1 cellular context compared by ENCODE assay signal in the genomic region with DNA sequence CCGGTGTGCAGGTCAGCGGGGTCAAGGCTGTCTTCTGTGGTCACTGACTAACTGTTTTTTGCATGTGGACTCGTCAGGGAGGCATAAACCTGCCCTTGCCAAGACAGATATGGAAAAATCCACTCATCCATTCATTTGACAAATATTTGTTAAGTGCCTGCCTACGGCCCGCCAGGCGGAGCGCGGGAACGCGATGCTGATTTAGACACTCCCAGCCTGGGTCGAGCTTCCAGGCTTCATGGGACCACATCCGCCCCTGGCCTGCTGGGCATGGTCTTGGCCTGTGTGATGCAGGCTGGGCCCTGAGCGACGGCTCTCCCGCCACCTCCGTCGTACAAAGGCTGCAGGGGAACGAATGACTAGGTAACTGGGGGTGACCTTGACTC.
A peak's percentile ranks its signal among the peaks of the same experiment; 100 is the strongest.
TF ChIP-seq lines count a peak whose summit lies in the region.

No MANE protein-coding gene starts in this region.

TF ChIP-seq in HepG2, 621 proteins besides CTCF, POLR2A, EP300 and RAD21 (continued from another document and continues in another):
- TF ChIP-seq, protein P1, sequence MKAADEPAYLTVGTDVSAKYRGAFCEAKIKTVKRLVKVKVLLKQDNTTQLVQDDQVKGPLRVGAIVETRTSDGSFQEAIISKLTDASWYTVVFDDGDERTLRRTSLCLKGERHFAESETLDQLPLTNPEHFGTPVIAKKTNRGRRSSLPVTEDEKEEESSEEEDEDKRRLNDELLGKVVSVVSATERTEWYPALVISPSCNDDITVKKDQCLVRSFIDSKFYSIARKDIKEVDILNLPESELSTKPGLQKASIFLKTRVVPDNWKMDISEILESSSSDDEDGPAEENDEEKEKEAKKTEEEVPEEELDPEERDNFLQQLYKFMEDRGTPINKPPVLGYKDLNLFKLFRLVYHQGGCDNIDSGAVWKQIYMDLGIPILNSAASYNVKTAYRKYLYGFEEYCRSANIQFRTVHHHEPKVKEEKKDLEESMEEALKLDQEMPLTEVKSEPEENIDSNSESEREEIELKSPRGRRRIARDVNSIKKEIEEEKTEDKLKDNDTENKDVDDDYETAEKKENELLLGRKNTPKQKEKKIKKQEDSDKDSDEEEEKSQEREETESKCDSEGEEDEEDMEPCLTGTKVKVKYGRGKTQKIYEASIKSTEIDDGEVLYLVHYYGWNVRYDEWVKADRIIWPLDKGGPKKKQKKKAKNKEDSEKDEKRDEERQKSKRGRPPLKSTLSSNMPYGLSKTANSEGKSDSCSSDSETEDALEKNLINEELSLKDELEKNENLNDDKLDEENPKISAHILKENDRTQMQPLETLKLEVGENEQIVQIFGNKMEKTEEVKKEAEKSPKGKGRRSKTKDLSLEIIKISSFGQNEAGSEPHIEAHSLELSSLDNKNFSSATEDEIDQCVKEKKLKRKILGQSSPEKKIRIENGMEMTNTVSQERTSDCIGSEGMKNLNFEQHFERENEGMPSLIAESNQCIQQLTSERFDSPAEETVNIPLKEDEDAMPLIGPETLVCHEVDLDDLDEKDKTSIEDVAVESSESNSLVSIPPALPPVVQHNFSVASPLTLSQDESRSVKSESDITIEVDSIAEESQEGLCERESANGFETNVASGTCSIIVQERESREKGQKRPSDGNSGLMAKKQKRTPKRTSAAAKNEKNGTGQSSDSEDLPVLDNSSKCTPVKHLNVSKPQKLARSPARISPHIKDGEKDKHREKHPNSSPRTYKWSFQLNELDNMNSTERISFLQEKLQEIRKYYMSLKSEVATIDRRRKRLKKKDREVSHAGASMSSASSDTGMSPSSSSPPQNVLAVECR (CRISPR knock-in tag; IDR thresholded peaks at IDR 0.05; ENCODE audit: borderline replicate concordance) = peak; percentile 82; the same call in 1 of the 2 replicates
- TF ChIP-seq TGIF2 (CRISPR knock-in tag; IDR thresholded peaks at IDR 0.05) (peak; percentile 70; the same call in 1 of the 2 replicates), MAFK (conservative IDR thresholded peaks at IDR 0.05 in 1 of 2, IDR thresholded peaks at IDR 0.05 in 1 of 2; ENCODE audit: low read length in 2 of 2) (no peak), ZFP37 (CRISPR knock-in tag; IDR thresholded peaks at IDR 0.05; ENCODE audit: borderline replicate concordance) (peak; percentile 90; the same call in 1 of the 2 replicates), MIXL1 (CRISPR knock-in tag; IDR thresholded peaks at IDR 0.05) (peak; percentile 55; the same call in 1 of the 2 replicates), ZNF629 (CRISPR knock-in tag; conservative IDR thresholded peaks at IDR 0.05) (peak; percentile 40; the same call in 1 of the 2 replicates), FOXA1 (IDR thresholded peaks at IDR 0.05) (no peak), FOXA1 (CRISPR knock-in tag; IDR thresholded peaks at IDR 0.05) (peak; percentile 40; the same call in 1 of the 2 replicates), ARNT2 (CRISPR knock-in tag; IDR thresholded peaks at IDR 0.05; ENCODE audit: low read depth) (peak; percentile 81), FOXJ3 (CRISPR knock-in tag; IDR thresholded peaks at IDR 0.05; ENCODE audit: borderline replicate concordance) (peak; percentile 83; the same call in 1 of the 2 replicates), ZNF720 (CRISPR knock-in tag; IDR thresholded peaks at IDR 0.05) (no peak), ZNF746 (CRISPR knock-in tag; IDR thresholded peaks at IDR 0.05) (peak; percentile 73; the same call in 1 of the 2 replicates), ZNF280B (CRISPR knock-in tag; IDR thresholded peaks at IDR 0.05; ENCODE audit: borderline replicate concordance) (peak; percentile 62), SCMH1 (CRISPR knock-in tag; IDR thresholded peaks at IDR 0.05; ENCODE audit: borderline replicate concordance) (no peak), MAF1 (CRISPR knock-in tag; IDR thresholded peaks at IDR 0.05; ENCODE audit: borderline replicate concordance) (0 out of 2 replicates have a peak, but pooled peaks have one; percentile 74), ZSCAN12 (CRISPR knock-in tag; IDR thresholded peaks at IDR 0.05) (0 out of 2 replicates have a peak, but pooled peaks have one; percentile 74), YEATS4 (CRISPR knock-in tag; IDR thresholded peaks at IDR 0.05; ENCODE audit: borderline replicate concordance) (peak; percentile 75), TBP (CRISPR knock-in tag; IDR thresholded peaks at IDR 0.05) (no peak; the same call in 1 of the 2 replicates), HHEX (CRISPR knock-in tag; IDR thresholded peaks at IDR 0.05) (no peak), ZNF614 (CRISPR knock-in tag; IDR thresholded peaks at IDR 0.05; ENCODE audit: borderline replicate concordance) (0 out of 2 replicates have a peak, but pooled peaks have one; percentile 55), ZNF143 (CRISPR knock-in tag; IDR thresholded peaks at IDR 0.05) (peak; percentile 74), ZNF605 (CRISPR knock-in tag; IDR thresholded peaks at IDR 0.05) (peak; percentile 78), ZBTB26 (CRISPR knock-in tag; IDR thresholded peaks at IDR 0.05; ENCODE audit: borderline replicate concordance) (peak; percentile 62; the same call in 1 of the 2 replicates), FOXA3 (CRISPR knock-in tag; IDR thresholded peaks at IDR 0.05) (peak; percentile 73), HDAC2 (CRISPR knock-in tag; IDR thresholded peaks at IDR 0.05) (peak; percentile 93), ZNF607 (CRISPR knock-in tag; IDR thresholded peaks at IDR 0.05; ENCODE audit: borderline replicate concordance) (peak; percentile 80), MYPOP (CRISPR knock-in tag; IDR thresholded peaks at IDR 0.05) (peak; percentile 54; the same call in 1 of the 2 replicates), NR2C2 (CRISPR knock-in tag; IDR thresholded peaks at IDR 0.05; ENCODE audit: borderline replicate concordance) (peak; percentile 84), GABPB1 (CRISPR knock-in tag; IDR thresholded peaks at IDR 0.05) (peak; percentile 70), FOXO1 (CRISPR knock-in tag; IDR thresholded peaks at IDR 0.05) (0 out of 2 replicates have a peak, but pooled peaks have one; percentile 39), PRDM4 (CRISPR knock-in tag; IDR thresholded peaks at IDR 0.05; ENCODE audit: borderline replicate concordance) (no peak), CCDC6 (CRISPR knock-in tag; IDR thresholded peaks at IDR 0.05) (peak; percentile 61; the same call in 1 of the 2 replicates), ZFP90 (CRISPR knock-in tag; IDR thresholded peaks at IDR 0.05; ENCODE audit: borderline replicate concordance) (peak; percentile 94), ZNF333 (CRISPR knock-in tag; IDR thresholded peaks at IDR 0.05; ENCODE audit: borderline replicate concordance) (no peak), AGO1 (IDR thresholded peaks at IDR 0.05; ENCODE audit: low read depth, low read length, poor library complexity, severe bottlenecking) (no peak), RXRA (CRISPR knock-in tag; IDR thresholded peaks at IDR 0.05) (peak; percentile 95), GATAD2A (CRISPR knock-in tag; IDR thresholded peaks at IDR 0.05) (peak; percentile 89), ZFX (CRISPR knock-in tag; IDR thresholded peaks at IDR 0.05; ENCODE audit: low read depth) (peak; percentile 83), ETV5 (CRISPR knock-in tag; IDR thresholded peaks at IDR 0.05; ENCODE audit: borderline replicate concordance) (peak; percentile 61), ZNF724P (CRISPR knock-in tag; IDR thresholded peaks at IDR 0.05; ENCODE audit: borderline replicate concordance) (peak; percentile 86; the same call in 1 of the 2 replicates), PAXIP1 (CRISPR knock-in tag; conservative IDR thresholded peaks at IDR 0.05) (peak; percentile 85), AGO2 (optimal IDR thresholded peaks at IDR 0.05; ENCODE audit: low read depth, low read length) (no peak), HDAC1 (CRISPR knock-in tag; IDR thresholded peaks at IDR 0.05) (peak; percentile 56; the same call in 1 of the 2 replicates), NCOA1 (CRISPR knock-in tag; IDR thresholded peaks at IDR 0.05) (peak; percentile 68; the same call in 1 of the 2 replicates)
- TF ChIP-seq, protein P2, sequence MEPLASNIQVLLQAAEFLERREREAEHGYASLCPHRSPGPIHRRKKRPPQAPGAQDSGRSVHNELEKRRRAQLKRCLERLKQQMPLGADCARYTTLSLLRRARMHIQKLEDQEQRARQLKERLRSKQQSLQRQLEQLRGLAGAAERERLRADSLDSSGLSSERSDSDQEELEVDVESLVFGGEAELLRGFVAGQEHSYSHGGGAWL (CRISPR knock-in tag; IDR thresholded peaks at IDR 0.05) = peak; percentile 81
- TF ChIP-seq, protein P3, sequence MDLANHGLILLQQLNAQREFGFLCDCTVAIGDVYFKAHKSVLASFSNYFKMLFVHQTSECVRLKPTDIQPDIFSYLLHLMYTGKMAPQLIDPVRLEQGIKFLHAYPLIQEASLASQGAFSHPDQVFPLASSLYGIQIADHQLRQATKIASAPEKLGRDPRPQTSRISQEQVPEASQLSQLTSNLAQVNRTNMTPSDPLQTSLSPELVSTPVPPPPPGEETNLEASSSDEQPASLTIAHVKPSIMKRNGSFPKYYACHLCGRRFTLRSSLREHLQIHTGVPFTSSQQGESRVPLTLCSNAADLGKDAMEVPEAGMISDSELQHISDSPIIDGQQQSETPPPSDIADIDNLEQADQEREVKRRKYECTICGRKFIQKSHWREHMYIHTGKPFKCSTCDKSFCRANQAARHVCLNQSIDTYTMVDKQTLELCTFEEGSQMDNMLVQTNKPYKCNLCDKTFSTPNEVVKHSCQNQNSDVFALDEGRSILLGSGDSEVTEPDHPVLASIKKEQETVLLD (CRISPR knock-in tag; IDR thresholded peaks at IDR 0.05; ENCODE audit: low read depth) = no peak
- TF ChIP-seq, protein P4, sequence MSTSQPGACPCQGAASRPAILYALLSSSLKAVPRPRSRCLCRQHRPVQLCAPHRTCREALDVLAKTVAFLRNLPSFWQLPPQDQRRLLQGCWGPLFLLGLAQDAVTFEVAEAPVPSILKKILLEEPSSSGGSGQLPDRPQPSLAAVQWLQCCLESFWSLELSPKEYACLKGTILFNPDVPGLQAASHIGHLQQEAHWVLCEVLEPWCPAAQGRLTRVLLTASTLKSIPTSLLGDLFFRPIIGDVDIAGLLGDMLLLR (CRISPR knock-in tag; IDR thresholded peaks at IDR 0.05) = peak; percentile 58; the same call in 1 of the 2 replicates
